Comparison of ENCODE assay signal across 1 cellular context in genomic region chr1:37807555-37808368, GRCh38.
TF ChIP-seq lines count a peak whose summit lies in the region.

C1orf122 (plus strand) TSS chr1:37807790; CDS start chr1:37808405, 615 bp downstream.
A gene with protein sequence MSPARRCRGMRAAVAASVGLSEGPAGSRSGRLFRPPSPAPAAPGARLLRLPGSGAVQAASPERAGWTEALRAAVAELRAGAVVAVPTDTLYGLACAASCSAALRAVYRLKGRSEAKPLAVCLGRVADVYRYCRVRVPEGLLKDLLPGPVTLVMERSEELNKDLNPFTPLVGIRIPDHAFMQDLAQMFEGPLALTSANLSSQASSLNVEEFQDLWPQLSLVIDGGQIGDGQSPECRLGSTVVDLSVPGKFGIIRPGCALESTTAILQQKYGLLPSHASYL (minus strand): TSS chr1:37808208. CDS start chr1:37808180, 28 bp downstream.

TF ChIP-seq in K562, 482 proteins besides CTCF, POLR2A, EP300 and RAD21 (continued from another document and continues in another):
- no peak for TF ChIP-seq CHD7 (IDR thresholded peaks at IDR 0.05; ENCODE audit: low read depth, low read length)
- TF ChIP-seq BRCA1 (IDR thresholded peaks at IDR 0.05), result no peak
- TF ChIP-seq BRCA1 (CRISPR knock-in tag; IDR thresholded peaks at IDR 0.05), result no peak
- no peak for TF ChIP-seq ZNF263 (CRISPR knock-in tag; IDR thresholded peaks at IDR 0.05; ENCODE audit: borderline replicate concordance)
- TF ChIP-seq SRSF9 (IDR thresholded peaks at IDR 0.05; ENCODE audit: borderline replicate concordance, low read depth, low read length), result no peak
- no peak for TF ChIP-seq L3MBTL2 (IDR thresholded peaks at IDR 0.05)
- peak in 1 of 2 experiments; percentile 58; a peak in 2 of 4 replicates for TF ChIP-seq HDAC1 (IDR thresholded peaks at IDR 0.05)
- TF ChIP-seq ELF1 (tag; IDR thresholded peaks at IDR 0.05), result peak; percentile 97
- peak; percentile 77 for TF ChIP-seq ARID4B (CRISPR knock-in tag; IDR thresholded peaks at IDR 0.05)
- TF ChIP-seq, protein P1, sequence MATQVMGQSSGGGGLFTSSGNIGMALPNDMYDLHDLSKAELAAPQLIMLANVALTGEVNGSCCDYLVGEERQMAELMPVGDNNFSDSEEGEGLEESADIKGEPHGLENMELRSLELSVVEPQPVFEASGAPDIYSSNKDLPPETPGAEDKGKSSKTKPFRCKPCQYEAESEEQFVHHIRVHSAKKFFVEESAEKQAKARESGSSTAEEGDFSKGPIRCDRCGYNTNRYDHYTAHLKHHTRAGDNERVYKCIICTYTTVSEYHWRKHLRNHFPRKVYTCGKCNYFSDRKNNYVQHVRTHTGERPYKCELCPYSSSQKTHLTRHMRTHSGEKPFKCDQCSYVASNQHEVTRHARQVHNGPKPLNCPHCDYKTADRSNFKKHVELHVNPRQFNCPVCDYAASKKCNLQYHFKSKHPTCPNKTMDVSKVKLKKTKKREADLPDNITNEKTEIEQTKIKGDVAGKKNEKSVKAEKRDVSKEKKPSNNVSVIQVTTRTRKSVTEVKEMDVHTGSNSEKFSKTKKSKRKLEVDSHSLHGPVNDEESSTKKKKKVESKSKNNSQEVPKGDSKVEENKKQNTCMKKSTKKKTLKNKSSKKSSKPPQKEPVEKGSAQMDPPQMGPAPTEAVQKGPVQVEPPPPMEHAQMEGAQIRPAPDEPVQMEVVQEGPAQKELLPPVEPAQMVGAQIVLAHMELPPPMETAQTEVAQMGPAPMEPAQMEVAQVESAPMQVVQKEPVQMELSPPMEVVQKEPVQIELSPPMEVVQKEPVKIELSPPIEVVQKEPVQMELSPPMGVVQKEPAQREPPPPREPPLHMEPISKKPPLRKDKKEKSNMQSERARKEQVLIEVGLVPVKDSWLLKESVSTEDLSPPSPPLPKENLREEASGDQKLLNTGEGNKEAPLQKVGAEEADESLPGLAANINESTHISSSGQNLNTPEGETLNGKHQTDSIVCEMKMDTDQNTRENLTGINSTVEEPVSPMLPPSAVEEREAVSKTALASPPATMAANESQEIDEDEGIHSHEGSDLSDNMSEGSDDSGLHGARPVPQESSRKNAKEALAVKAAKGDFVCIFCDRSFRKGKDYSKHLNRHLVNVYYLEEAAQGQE (CRISPR knock-in tag; IDR thresholded peaks at IDR 0.05; ENCODE audit: low read depth), result peak; percentile 49; the same call in 1 of the 2 replicates
- TF ChIP-seq ZNF57 (CRISPR knock-in tag; IDR thresholded peaks at IDR 0.05), result no peak
- TF ChIP-seq TRIM28 (IDR thresholded peaks at IDR 0.05), result no peak
- no peak for TF ChIP-seq ZNF586 (CRISPR knock-in tag; conservative IDR thresholded peaks at IDR 0.05)
- TF ChIP-seq RBBP5 (IDR thresholded peaks at IDR 0.05; ENCODE audit: borderline replicate concordance, insufficient read depth, low read length, poor library complexity, severe bottlenecking), result peak; percentile 98
- no peak for TF ChIP-seq ZNF324 (CRISPR knock-in tag; IDR thresholded peaks at IDR 0.05)
- peak; percentile 67 for TF ChIP-seq MBD2 (IDR thresholded peaks at IDR 0.05; ENCODE audit: borderline replicate concordance, low read depth)
- TF ChIP-seq ZBTB1 (CRISPR knock-in tag; IDR thresholded peaks at IDR 0.05; ENCODE audit: borderline replicate concordance, low read depth), result 0 out of 2 replicates have a peak, but pooled peaks have one; percentile 29
- peak; percentile 53 for TF ChIP-seq POU5F1 (IDR thresholded peaks at IDR 0.05; ENCODE audit: borderline replicate concordance, low read depth, low read length, partially characterized antibody)
- peak; percentile 59 for TF ChIP-seq THAP12 (CRISPR knock-in tag; IDR thresholded peaks at IDR 0.05)
- TF ChIP-seq ESRRA (IDR thresholded peaks at IDR 0.05; ENCODE audit: borderline replicate concordance, low read depth), result no peak
- TF ChIP-seq ZBTB7A (IDR thresholded peaks at IDR 0.05; ENCODE audit: borderline replicate concordance, control insufficient read depth, low read depth, low read length), result peak; percentile 95
- TF ChIP-seq HNRNPLL (IDR thresholded peaks at IDR 0.05; ENCODE audit: low read depth, low read length, poor library complexity, severe bottlenecking), result no peak
- TF ChIP-seq NFE2L1 (tag; IDR thresholded peaks at IDR 0.05; ENCODE audit: borderline replicate concordance, low read depth), result no peak
- TF ChIP-seq JUND (IDR thresholded peaks at IDR 0.05; ENCODE audit: borderline replicate concordance, low read depth, low read length), result peak; percentile 57
- TF ChIP-seq JUND (tag; IDR thresholded peaks at IDR 0.05; ENCODE audit: borderline replicate concordance, low read depth, low read length), result no peak
- TF ChIP-seq ZNF24 (IDR thresholded peaks at IDR 0.05), result peak; percentile 37; the same call in 1 of the 2 replicates
- TF ChIP-seq ZNF77 (CRISPR knock-in tag; IDR thresholded peaks at IDR 0.05), result no peak
- 0 out of 2 replicates have a peak, but pooled peaks have one; percentile 28 for TF ChIP-seq FOSL1 (tag; conservative IDR thresholded peaks at IDR 0.05)
- 0 out of 2 replicates have a peak, but pooled peaks have one; percentile 37 for TF ChIP-seq ZBTB17 (CRISPR knock-in tag; IDR thresholded peaks at IDR 0.05)
- peak; percentile 91 for TF ChIP-seq SAP30 (IDR thresholded peaks at IDR 0.05; ENCODE audit: borderline replicate concordance, insufficient read depth, low read depth, low read length, poor library complexity, severe bottlenecking)
- TF ChIP-seq TAF9B (IDR thresholded peaks at IDR 0.05; ENCODE audit: partially characterized antibody), result no peak
- TF ChIP-seq HOXB6 (CRISPR knock-in tag; IDR thresholded peaks at IDR 0.05; ENCODE audit: borderline replicate concordance), result no peak
- no peak for TF ChIP-seq ZNF408 (CRISPR knock-in tag; IDR thresholded peaks at IDR 0.05; ENCODE audit: low read depth)
- TF ChIP-seq, protein P2, sequence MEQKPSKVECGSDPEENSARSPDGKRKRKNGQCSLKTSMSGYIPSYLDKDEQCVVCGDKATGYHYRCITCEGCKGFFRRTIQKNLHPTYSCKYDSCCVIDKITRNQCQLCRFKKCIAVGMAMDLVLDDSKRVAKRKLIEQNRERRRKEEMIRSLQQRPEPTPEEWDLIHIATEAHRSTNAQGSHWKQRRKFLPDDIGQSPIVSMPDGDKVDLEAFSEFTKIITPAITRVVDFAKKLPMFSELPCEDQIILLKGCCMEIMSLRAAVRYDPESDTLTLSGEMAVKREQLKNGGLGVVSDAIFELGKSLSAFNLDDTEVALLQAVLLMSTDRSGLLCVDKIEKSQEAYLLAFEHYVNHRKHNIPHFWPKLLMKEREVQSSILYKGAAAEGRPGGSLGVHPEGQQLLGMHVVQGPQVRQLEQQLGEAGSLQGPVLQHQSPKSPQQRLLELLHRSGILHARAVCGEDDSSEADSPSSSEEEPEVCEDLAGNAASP (IDR thresholded peaks at IDR 0.05), result no peak
- no peak for TF ChIP-seq STAT5A (IDR thresholded peaks at IDR 0.05; ENCODE audit: borderline replicate concordance, low read length)
- no peak for TF ChIP-seq HDAC8 (tag; IDR thresholded peaks at IDR 0.05)
